Comparison of ENCODE assay signal across 1 cellular context in genomic region chr21:45366931-45367401, GRCh38.
TF ChIP-seq lines count a peak whose summit lies in the region.

No MANE protein-coding gene starts in this region.

TF ChIP-seq in HepG2, 621 proteins besides CTCF, POLR2A, EP300 and RAD21 (continued from another document and continues in another):
- no peak for TF ChIP-seq IKZF5 (CRISPR knock-in tag; IDR thresholded peaks at IDR 0.05)
- TF ChIP-seq FOXK1 (CRISPR knock-in tag; IDR thresholded peaks at IDR 0.05; ENCODE audit: borderline replicate concordance, low read depth), result no peak
- TF ChIP-seq ZZZ3 (CRISPR knock-in tag; IDR thresholded peaks at IDR 0.05; ENCODE audit: borderline replicate concordance), result no peak; the same call in 1 of the 2 replicates
- TF ChIP-seq FOSL1 (CRISPR knock-in tag; IDR thresholded peaks at IDR 0.05; ENCODE audit: borderline replicate concordance), result peak; percentile 47; the same call in 1 of the 2 replicates
- TF ChIP-seq REXO4 (CRISPR knock-in tag; IDR thresholded peaks at IDR 0.05; ENCODE audit: borderline replicate concordance), result no peak
- no peak for TF ChIP-seq ZFP62 (CRISPR knock-in tag; IDR thresholded peaks at IDR 0.05)
- no peak for TF ChIP-seq ZNF326 (CRISPR knock-in tag; IDR thresholded peaks at IDR 0.05; ENCODE audit: borderline replicate concordance)
- no peak for TF ChIP-seq ZFP36 (IDR thresholded peaks at IDR 0.05; ENCODE audit: borderline replicate concordance, low read depth, low read length, partially characterized antibody)
- TF ChIP-seq LCORL (IDR thresholded peaks at IDR 0.05), result no peak
- 0 out of 2 replicates have a peak, but pooled peaks have one; percentile 41 for TF ChIP-seq LCORL (CRISPR knock-in tag; IDR thresholded peaks at IDR 0.05)
- peak; percentile 12; the same call in 1 of the 2 replicates for TF ChIP-seq DMAP1 (CRISPR knock-in tag; IDR thresholded peaks at IDR 0.05)
- no peak for TF ChIP-seq SP4 (CRISPR knock-in tag; IDR thresholded peaks at IDR 0.05)
- no peak for TF ChIP-seq ZNF362 (CRISPR knock-in tag; IDR thresholded peaks at IDR 0.05; ENCODE audit: borderline replicate concordance)
- no peak for TF ChIP-seq ZNF331 (CRISPR knock-in tag; IDR thresholded peaks at IDR 0.05)
- TF ChIP-seq ZNF3 (CRISPR knock-in tag; IDR thresholded peaks at IDR 0.05), result no peak
- TF ChIP-seq TFAP4 (IDR thresholded peaks at IDR 0.05; ENCODE audit: borderline replicate concordance, low read depth), result peak; percentile 97
- TF ChIP-seq ARNT (IDR thresholded peaks at IDR 0.05), result no peak
- TF ChIP-seq YEATS2 (CRISPR knock-in tag; IDR thresholded peaks at IDR 0.05; ENCODE audit: borderline replicate concordance), result no peak
- TF ChIP-seq SNAPC2 (CRISPR knock-in tag; IDR thresholded peaks at IDR 0.05), result no peak
- TF ChIP-seq MBNL3 (CRISPR knock-in tag; conservative IDR thresholded peaks at IDR 0.05), result no peak
- TF ChIP-seq ZBTB42 (CRISPR knock-in tag; IDR thresholded peaks at IDR 0.05), result no peak
- no peak for TF ChIP-seq DNMT1 (CRISPR knock-in tag; IDR thresholded peaks at IDR 0.05)
- TF ChIP-seq ZNF670 (CRISPR knock-in tag; IDR thresholded peaks at IDR 0.05; ENCODE audit: borderline replicate concordance), result no peak
- no peak for TF ChIP-seq THAP11 (CRISPR knock-in tag; IDR thresholded peaks at IDR 0.05)
- no peak; the same call in 1 of the 2 replicates for TF ChIP-seq PHF8 (CRISPR knock-in tag; IDR thresholded peaks at IDR 0.05)
- TF ChIP-seq ZNF770 (CRISPR knock-in tag; IDR thresholded peaks at IDR 0.05), result 0 out of 2 replicates have a peak, but pooled peaks have one; percentile 32
- TF ChIP-seq ZNF30 (CRISPR knock-in tag; IDR thresholded peaks at IDR 0.05), result no peak
- TF ChIP-seq FOXP4 (CRISPR knock-in tag; IDR thresholded peaks at IDR 0.05), result peak; percentile 38; the same call in 1 of the 2 replicates
- TF ChIP-seq SIX4 (CRISPR knock-in tag; IDR thresholded peaks at IDR 0.05), result no peak
- TF ChIP-seq TAF1 (CRISPR knock-in tag; IDR thresholded peaks at IDR 0.05), result no peak
- no peak for TF ChIP-seq MIXL1 (CRISPR knock-in tag; IDR thresholded peaks at IDR 0.05)
- TF ChIP-seq PCBP2 (optimal IDR thresholded peaks at IDR 0.05; ENCODE audit: low read depth, low read length, poor library complexity, severe bottlenecking), result no peak
- TF ChIP-seq ZNF337 (CRISPR knock-in tag; IDR thresholded peaks at IDR 0.05; ENCODE audit: borderline replicate concordance, low read depth), result no peak
- no peak for TF ChIP-seq ZIK1 (CRISPR knock-in tag; IDR thresholded peaks at IDR 0.05; ENCODE audit: borderline replicate concordance, low read depth)
- TF ChIP-seq UBTF (CRISPR knock-in tag; IDR thresholded peaks at IDR 0.05), result peak; percentile 45; the same call in 1 of the 2 replicates
- TF ChIP-seq SRSF1 (optimal IDR thresholded peaks at IDR 0.05; ENCODE audit: low read depth, low read length), result no peak
- TF ChIP-seq RXRA (CRISPR knock-in tag; IDR thresholded peaks at IDR 0.05), result 0 out of 2 replicates have a peak, but pooled peaks have one; percentile 20
- TF ChIP-seq MXI1 (IDR thresholded peaks at IDR 0.05; ENCODE audit: borderline replicate concordance, low read depth, low read length), result no peak
- 0 out of 2 replicates have a peak, but pooled peaks have one; percentile 58 for TF ChIP-seq ZNF768 (CRISPR knock-in tag; IDR thresholded peaks at IDR 0.05)
- TF ChIP-seq ZNF75D (CRISPR knock-in tag; IDR thresholded peaks at IDR 0.05; ENCODE audit: borderline replicate concordance), result no peak
- TF ChIP-seq SCMH1 (CRISPR knock-in tag; IDR thresholded peaks at IDR 0.05; ENCODE audit: borderline replicate concordance), result no peak
- TF ChIP-seq ZBTB21 (CRISPR knock-in tag; IDR thresholded peaks at IDR 0.05), result 0 out of 2 replicates have a peak, but pooled peaks have one; percentile 23
- no peak for TF ChIP-seq NR2F2 (IDR thresholded peaks at IDR 0.05; ENCODE audit: borderline replicate concordance, low read depth)
- no peak; the same call in 1 of the 2 replicates for TF ChIP-seq PAXIP1 (CRISPR knock-in tag; conservative IDR thresholded peaks at IDR 0.05)
- TF ChIP-seq MXD3 (CRISPR knock-in tag; IDR thresholded peaks at IDR 0.05), result no peak
- no peak for TF ChIP-seq E2F2 (CRISPR knock-in tag; IDR thresholded peaks at IDR 0.05; ENCODE audit: borderline replicate concordance)
- TF ChIP-seq TBX3 (IDR thresholded peaks at IDR 0.05; ENCODE audit: borderline replicate concordance), result no peak
- peak; percentile 91 for TF ChIP-seq ATF3 (CRISPR knock-in tag; IDR thresholded peaks at IDR 0.05)
